ENCODE assay signal across 20 cellular contexts in genomic region chr6:19830171-19830570, GRCh38. TPM values are rescaled to one million over a fixed set of nuclear protein-coding genes. Genes with fewer than 3 reads are reported as not detected.
DNase-seq lines count a peak whose midpoint lies in the region; ATAC-seq and TF ChIP-seq lines count a peak whose summit lies in the region.
"Had no signal": no experiment of that assay in that cellular context is flagged by ENCODE, and none has a peak within 500 bp of the region (broad histone marks: within the 10 kb centered on the region; RNA-seq: fewer than 3 reads in every experiment).

No MANE protein-coding gene starts in this region.

- peaks cover 4% of the 10 kb centered on the region for H3K27me3 Mint-ChIP-seq in activated naive CD4-positive, alpha-beta T cell treated with anti-CD3 and anti-CD28 coated beads, Interleukin-2, amount 10 ng/mL, durations not matched to agents 7 days and 5 days

- no peaks in the 10 kb centered on the region for H3K27me3 ChIP-seq in PC-3 (ENCODE audit: low read length)
- no peaks in the 10 kb centered on the region for H3K27me3 ChIP-seq in fibroblast of lung (ENCODE audit: control insufficient read depth, insufficient read depth, low read length)
- H3K27me3 ChIP-seq: tibial artery had no signal

- intact Hi-C loops in PC-3 (cut with micrococcal nuclease) = no loop called here

- no peaks in the 10 kb centered on the region for H3K9me3 Mint-ChIP-seq in activated naive CD4-positive, alpha-beta T cell treated with anti-CD3 and anti-CD28 coated beads, Interleukin-2, amount 10 ng/mL, durations not matched to agents 7 days and 5 days

- DNase-seq in AG20443 (ENCODE audit: low spot score) (peak; percentile 45), PC-3 (peak; percentile 57), fibroblast of lung (ENCODE audit: low read depth in 2 of 2) (peak; percentile 43 to 54), myocyte (ENCODE audit: low read depth) (peak; percentile 29), NCI-H774 (lab: John Stamatoyannopoulos, UW) (no peak), DMS114 treated with DMSO at 0.1 percent for 48 hours (lab: John Stamatoyannopoulos, UW; ENCODE audit: unreplicated experiment) (no peak), NCI-H748 (lab: John Stamatoyannopoulos, UW; ENCODE audit: unreplicated experiment) (no peak)
- DNase-seq in activated naive CD4-positive, alpha-beta T cell treated with anti-CD3 and anti-CD28 coated beads, Interleukin-2, amount 10 ng/mL, durations not matched to agents 7 days and 5 days = no peak
- DNase-seq: activated CD4-positive, alpha-beta T cell treated with anti-CD3 and anti-CD28 coated beads for 4 hours; activated T-cell treated with anti-CD3 and anti-CD28 coated beads for 4 hours; head of caudate nucleus; NCI-H146; NCI-H510A; SHP77; stimulated activated naive CD8-positive, alpha-beta T cell treated with anti-CD3 and anti-CD28 coated beads, Interleukin-15, amount 100 ng/mL, for 72 hours; tibial artery had no signal

- no peaks in the 10 kb centered on the region for H3K36me3 Mint-ChIP-seq in activated naive CD4-positive, alpha-beta T cell treated with anti-CD3 and anti-CD28 coated beads, Interleukin-2, amount 10 ng/mL, durations not matched to agents 7 days and 5 days
- H3K36me3 Mint-ChIP-seq: activated naive CD8-positive, alpha-beta T cell had no signal

- H3K27ac Mint-ChIP-seq in activated naive CD4-positive, alpha-beta T cell treated with anti-CD3 and anti-CD28 coated beads, Interleukin-2, amount 10 ng/mL, durations not matched to agents 7 days and 5 days = no peak overlapping the region
- H3K27ac Mint-ChIP-seq: activated naive CD8-positive, alpha-beta T cell; stimulated activated naive CD8-positive, alpha-beta T cell treated with anti-CD3 and anti-CD28 coated beads, Interleukin-15, amount 100 ng/mL, for 72 hours had no signal

- H3K9me3 ChIP-seq in PC-3 (ENCODE audit: low read length) = no peaks in the 10 kb centered on the region
- no peaks in the 10 kb centered on the region for H3K9me3 ChIP-seq in fibroblast of lung (ENCODE audit: control insufficient read depth, insufficient read depth, low read depth, low read length)
- H3K9me3 ChIP-seq: prostate gland, tibial artery had no signal

- CTCF ChIA-PET in PC-3 (lab: Charles Lee) = interaction anchor here (0.6 kb wide), 1 partner anchor 226 kb away, joined by 3 read pairs; no protein-coding TSS in a partner anchor
- CTCF ChIA-PET in activated naive CD4-positive, alpha-beta T cell treated with anti-CD3 and anti-CD28 coated beads, Interleukin-2, amount 10 ng/mL, durations not matched to agents 7 days and 5 days (lab: Charles Lee) = no interaction called here

- peak overlapping the region; percentile 19; the same call in 1 of the 2 replicates for H3K4me2 ChIP-seq in PC-3 (ENCODE audit: low read length)
- H3K4me2 ChIP-seq in fibroblast of lung (ENCODE audit: extremely low read depth, insufficient read depth, low read length) = no peak overlapping the region
- H3K4me2 ChIP-seq: A549 had no signal

- BruUV-seq in PC-3 (replicated peaks; lab: Mats Ljungman, UMichigan) = no TSS peak

- H2AFZ ChIP-seq in PC-3 (ENCODE audit: low read length) = no peak overlapping the region
- H2AFZ ChIP-seq in fibroblast of lung (ENCODE audit: low read length) = no peak overlapping the region

- no peak overlapping the region for H3K4me3 Mint-ChIP-seq in activated naive CD4-positive, alpha-beta T cell treated with anti-CD3 and anti-CD28 coated beads, Interleukin-2, amount 10 ng/mL, durations not matched to agents 7 days and 5 days
- H3K4me3 Mint-ChIP-seq: activated naive CD8-positive, alpha-beta T cell; stimulated activated naive CD8-positive, alpha-beta T cell treated with anti-CD3 and anti-CD28 coated beads, Interleukin-15, amount 100 ng/mL, for 72 hours had no signal

- TF ChIP-seq CTCF in PC-3 (conservative IDR thresholded peaks at IDR 0.05; ENCODE audit: low read depth, low read length) = no peak
- no peak for TF ChIP-seq CTCF in fibroblast of lung (conservative IDR thresholded peaks at IDR 0.05 in 1 of 2, IDR thresholded peaks at IDR 0.05 in 1 of 2; ENCODE audit: low read depth in 1 of 2, low read length in 2 of 2)

- POLR2A ChIA-PET in PC-3 (lab: Charles Lee; ENCODE audit: unreplicated experiment) = no interaction called here

- H3K79me2 ChIP-seq in PC-3 (ENCODE audit: low read length) (no peaks in the 10 kb centered on the region), fibroblast of lung (ENCODE audit: control insufficient read depth, insufficient read depth, low read length) (no peaks in the 10 kb centered on the region)

- peaks cover 9% of the 10 kb centered on the region for H3K4me1 ChIP-seq in PC-3 (ENCODE audit: insufficient read depth, low read length)
- no peaks in the 10 kb centered on the region for H3K4me1 ChIP-seq in fibroblast of lung (ENCODE audit: control insufficient read depth, extremely low read depth, insufficient read depth, low read length)
- H3K4me1 ChIP-seq: prostate gland, tibial artery had no signal

- H3K4me1 Mint-ChIP-seq in activated naive CD4-positive, alpha-beta T cell treated with anti-CD3 and anti-CD28 coated beads, Interleukin-2, amount 10 ng/mL, durations not matched to agents 7 days and 5 days = no peaks in the 10 kb centered on the region
- H3K4me1 Mint-ChIP-seq: stimulated activated naive CD8-positive, alpha-beta T cell treated with anti-CD3 and anti-CD28 coated beads, Interleukin-15, amount 100 ng/mL, for 72 hours had no signal

- H3K36me3 ChIP-seq in PC-3 (ENCODE audit: low read depth, low read length) (no peaks in the 10 kb centered on the region), fibroblast of lung (ENCODE audit: control insufficient read depth, insufficient read depth, low read length) (no peaks in the 10 kb centered on the region)
- H3K36me3 ChIP-seq: prostate gland, tibial artery had no signal

- H3F3A ChIP-seq in PC-3 (ENCODE audit: low read length, unreplicated experiment) = no peaks in the 10 kb centered on the region

- H3K27ac ChIP-seq in PC-3 (ENCODE audit: low read length) = no peak overlapping the region
- H3K27ac ChIP-seq in fibroblast of lung (ENCODE audit: insufficient read depth, low read length) = no peak overlapping the region
- H3K27ac ChIP-seq: A549, prostate gland, tibial artery had no signal

- no peak; the same call in 1 of the 2 replicates for ATAC-seq in PC-3
- ATAC-seq: A549; stimulated activated naive CD8-positive, alpha-beta T cell treated with anti-CD3 and anti-CD28 coated beads, Interleukin-15, amount 100 ng/mL, for 72 hours had no signal

- H3K4me3 ChIP-seq in PC-3 (ENCODE audit: low read length) = no peak overlapping the region
- no peak overlapping the region for H3K4me3 ChIP-seq in fibroblast of lung (replicated peaks in 1 of 4; ENCODE audit: control extremely low read depth in 1 of 4, insufficient read depth in 1 of 4, low read depth in 3 of 4, low read length in 4 of 4)
- H3K4me3 ChIP-seq: A549, prostate gland, tibial artery had no signal

- H3K9ac ChIP-seq in PC-3 (ENCODE audit: low read length) (no peak overlapping the region), fibroblast of lung (ENCODE audit: insufficient read depth, low read length) (no peak overlapping the region)

- H4K20me1 ChIP-seq in PC-3 (ENCODE audit: low read length) (no peaks in the 10 kb centered on the region), fibroblast of lung (ENCODE audit: control insufficient read depth, extremely low read depth, insufficient read depth, low read length) (no peaks in the 10 kb centered on the region)

- H3K9me2 ChIP-seq in PC-3 (replicated peaks; ENCODE audit: low read length) = no peaks in the 10 kb centered on the region

RNA-seq across cellular contexts. Expression of gene ID4, which starts 7.0 kb away (rescaled TPM):
- 1.2 and 1.4 TPM in 2 replicates for total RNA-seq in PC-3 (2014; rRNA removed)
- total RNA-seq in fibroblast of lung = 0.83 and 3.1 TPM in 2 replicates
- 0.51 and 1.3 TPM in 2 replicates for polyA plus RNA-seq in fibroblast of lung
- polyA plus RNA-seq in fibroblast of lung (2012) = 0.65 and 1.6 TPM in 2 replicates
- polyA minus RNA-seq in fibroblast of lung (ENCODE audit: low replicate concordance) = not detected in 2 replicates
- total RNA-seq in myocyte = not detected in 2 replicates
- polyA plus RNA-seq in myocyte (2012) = not detected
- total RNA-seq: T-helper 2 cell treated with Interferon-gamma antibody and Interleukin-4, amounts not matched to agents 100 ng/mL and 5 ng/mL, for 36 hours had no signal

Comparison
In these comparisons a context has a peak if more than half of its experiments do, and no peak if none do; other contexts are left out.
1. DNase-seq: peak in AG20443 (single experiment), PC-3 (single experiment), fibroblast of lung (2 of 2) and myocyte (single experiment); none in activated naive CD4-positive, alpha-beta T cell treated with anti-CD3 and anti-CD28 coated beads, Interleukin-2, amount 10 ng/mL, durations not matched to agents 7 days and 5 days (single experiment), NCI-H774 (single experiment), DMS114 treated with DMSO at 0.1 percent for 48 hours (single experiment) and NCI-H748 (single experiment).